ENCODE assay signal across 11 cellular contexts in genomic region chr10:106728232-106728631, GRCh38.
"Had no signal": no experiment of that assay in that cellular context is flagged by ENCODE, and none has a peak within 500 bp of the region (broad histone marks: within the 10 kb centered on the region; RNA-seq: fewer than 3 reads in every experiment).

No MANE protein-coding gene starts in this region.

- H3K9me3 Mint-ChIP-seq: GM23338, H9, HFFc6 had no signal

- H3K9ac ChIP-seq: GM23248 had no signal

- DNase-seq: GM23248, GOT3, H7, H9, HCEC 1CT, HFFc6 had no signal

- H3K9me3 ChIP-seq: HAP-1 had no signal

- H3K27ac Mint-ChIP-seq: GM23338, HFFc6 had no signal

- FAIRE-seq: H1, H54 had no signal

- H3K27ac ChIP-seq: GM23248 had no signal

- ATAC-seq: GM23338, HCT116 had no signal

- H3K4me1 ChIP-seq: HAP-1 had no signal

- H2AFZ ChIP-seq: GM23248, GM23338 had no signal

- H3K4me3 Mint-ChIP-seq: GM23338, H9, HFFc6 had no signal

- H3K36me3 ChIP-seq: HAP-1 had no signal

- H3K4me2 ChIP-seq: GM23338 had no signal

- H3K4me3 ChIP-seq: GM23248, GM23338, HAP-1 had no signal
